ENCODE assay signal across 2 cellular contexts in the genomic region with DNA sequence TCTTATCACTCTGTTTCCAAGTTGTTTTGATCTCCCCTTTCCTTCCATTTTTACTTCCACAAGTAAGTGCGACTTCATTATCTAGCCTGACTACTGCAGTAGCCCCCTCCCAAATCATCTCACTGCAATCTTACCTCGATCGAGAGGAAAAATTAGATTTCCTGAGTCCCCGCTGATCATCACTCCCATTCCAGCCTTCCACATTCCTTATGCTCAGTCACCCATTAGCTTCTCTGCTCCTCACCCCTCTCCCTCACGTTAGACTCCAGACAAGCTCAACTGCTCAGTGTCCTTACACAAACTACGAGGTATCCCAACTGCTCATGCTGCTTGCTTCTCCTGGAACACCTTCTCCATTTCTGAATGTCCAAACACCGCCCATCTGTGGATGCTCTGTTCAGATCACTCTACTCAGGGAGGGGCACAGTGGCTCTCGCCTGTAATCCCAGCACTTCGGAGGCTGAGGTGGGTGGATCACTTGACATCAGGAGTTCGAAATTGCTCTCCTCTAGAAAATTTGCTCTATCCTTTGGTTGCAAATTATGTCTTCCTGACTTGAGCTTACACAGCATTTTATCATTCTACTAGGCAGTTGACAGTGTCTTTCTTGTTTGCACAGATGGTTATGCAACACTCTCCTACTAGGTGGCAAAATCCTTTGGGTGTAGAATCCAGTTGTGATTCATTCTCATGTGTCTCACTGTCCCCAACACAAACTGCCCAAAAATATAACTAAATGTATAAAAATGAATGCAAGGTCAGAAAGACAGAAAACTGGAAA.
TF ChIP-seq lines count a peak whose summit lies in the region.

No MANE protein-coding gene starts in this region.

TF ChIP-seq in liver, 16 proteins besides CTCF, POLR2A, EP300 and RAD21 (continued from another document):
- TF ChIP-seq FOXA1 (IDR thresholded peaks at IDR 0.05) = peak; percentile 67
- peak; percentile 21 to 41 for TF ChIP-seq HNF4A (conservative IDR thresholded peaks at IDR 0.05)
- TF ChIP-seq JUND (IDR thresholded peaks at IDR 0.05) = peak in 1 of 2 donors; percentile 44
- peak; percentile 66 for TF ChIP-seq FOXA2 (IDR thresholded peaks at IDR 0.05)

TF ChIP-seq in SK-N-SH, 30 proteins besides CTCF, POLR2A, EP300 and RAD21 (continued from another document):
- TF ChIP-seq FOXJ3 (CRISPR knock-in tag; IDR thresholded peaks at IDR 0.05) (no peak), RCOR1 (IDR thresholded peaks at IDR 0.05; ENCODE audit: low read length) (no peak), NRF1 (IDR thresholded peaks at IDR 0.05; ENCODE audit: low read depth, low read length) (no peak), JUND (IDR thresholded peaks at IDR 0.05) (no peak), RFX5 (IDR thresholded peaks at IDR 0.05; ENCODE audit: low read length) (no peak), FOXM1 (IDR thresholded peaks at IDR 0.05; ENCODE audit: low read depth) (no peak), TAF1 (IDR thresholded peaks at IDR 0.05; ENCODE audit: borderline replicate concordance, low read depth, low read length) (no peak), ELF1 (IDR thresholded peaks at IDR 0.05) (no peak), EZH2phosphoT487 (IDR thresholded peaks at IDR 0.05; ENCODE audit: borderline replicate concordance, low read depth) (no peak), TCF12 (IDR thresholded peaks at IDR 0.05) (no peak), SMC3 (IDR thresholded peaks at IDR 0.05; ENCODE audit: low read depth, low read length) (no peak)
- TF ChIP-seq, protein P1, sequence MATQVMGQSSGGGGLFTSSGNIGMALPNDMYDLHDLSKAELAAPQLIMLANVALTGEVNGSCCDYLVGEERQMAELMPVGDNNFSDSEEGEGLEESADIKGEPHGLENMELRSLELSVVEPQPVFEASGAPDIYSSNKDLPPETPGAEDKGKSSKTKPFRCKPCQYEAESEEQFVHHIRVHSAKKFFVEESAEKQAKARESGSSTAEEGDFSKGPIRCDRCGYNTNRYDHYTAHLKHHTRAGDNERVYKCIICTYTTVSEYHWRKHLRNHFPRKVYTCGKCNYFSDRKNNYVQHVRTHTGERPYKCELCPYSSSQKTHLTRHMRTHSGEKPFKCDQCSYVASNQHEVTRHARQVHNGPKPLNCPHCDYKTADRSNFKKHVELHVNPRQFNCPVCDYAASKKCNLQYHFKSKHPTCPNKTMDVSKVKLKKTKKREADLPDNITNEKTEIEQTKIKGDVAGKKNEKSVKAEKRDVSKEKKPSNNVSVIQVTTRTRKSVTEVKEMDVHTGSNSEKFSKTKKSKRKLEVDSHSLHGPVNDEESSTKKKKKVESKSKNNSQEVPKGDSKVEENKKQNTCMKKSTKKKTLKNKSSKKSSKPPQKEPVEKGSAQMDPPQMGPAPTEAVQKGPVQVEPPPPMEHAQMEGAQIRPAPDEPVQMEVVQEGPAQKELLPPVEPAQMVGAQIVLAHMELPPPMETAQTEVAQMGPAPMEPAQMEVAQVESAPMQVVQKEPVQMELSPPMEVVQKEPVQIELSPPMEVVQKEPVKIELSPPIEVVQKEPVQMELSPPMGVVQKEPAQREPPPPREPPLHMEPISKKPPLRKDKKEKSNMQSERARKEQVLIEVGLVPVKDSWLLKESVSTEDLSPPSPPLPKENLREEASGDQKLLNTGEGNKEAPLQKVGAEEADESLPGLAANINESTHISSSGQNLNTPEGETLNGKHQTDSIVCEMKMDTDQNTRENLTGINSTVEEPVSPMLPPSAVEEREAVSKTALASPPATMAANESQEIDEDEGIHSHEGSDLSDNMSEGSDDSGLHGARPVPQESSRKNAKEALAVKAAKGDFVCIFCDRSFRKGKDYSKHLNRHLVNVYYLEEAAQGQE (IDR thresholded peaks at IDR 0.05; ENCODE audit: low read depth, low read length) = no peak
- TF ChIP-seq, protein P2, sequence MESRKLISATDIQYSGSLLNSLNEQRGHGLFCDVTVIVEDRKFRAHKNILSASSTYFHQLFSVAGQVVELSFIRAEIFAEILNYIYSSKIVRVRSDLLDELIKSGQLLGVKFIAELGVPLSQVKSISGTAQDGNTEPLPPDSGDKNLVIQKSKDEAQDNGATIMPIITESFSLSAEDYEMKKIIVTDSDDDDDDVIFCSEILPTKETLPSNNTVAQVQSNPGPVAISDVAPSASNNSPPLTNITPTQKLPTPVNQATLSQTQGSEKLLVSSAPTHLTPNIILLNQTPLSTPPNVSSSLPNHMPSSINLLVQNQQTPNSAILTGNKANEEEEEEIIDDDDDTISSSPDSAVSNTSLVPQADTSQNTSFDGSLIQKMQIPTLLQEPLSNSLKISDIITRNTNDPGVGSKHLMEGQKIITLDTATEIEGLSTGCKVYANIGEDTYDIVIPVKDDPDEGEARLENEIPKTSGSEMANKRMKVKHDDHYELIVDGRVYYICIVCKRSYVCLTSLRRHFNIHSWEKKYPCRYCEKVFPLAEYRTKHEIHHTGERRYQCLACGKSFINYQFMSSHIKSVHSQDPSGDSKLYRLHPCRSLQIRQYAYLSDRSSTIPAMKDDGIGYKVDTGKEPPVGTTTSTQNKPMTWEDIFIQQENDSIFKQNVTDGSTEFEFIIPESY (IDR thresholded peaks at IDR 0.05; ENCODE audit: borderline replicate concordance, low read depth) = no peak
- TF ChIP-seq, protein P3, sequence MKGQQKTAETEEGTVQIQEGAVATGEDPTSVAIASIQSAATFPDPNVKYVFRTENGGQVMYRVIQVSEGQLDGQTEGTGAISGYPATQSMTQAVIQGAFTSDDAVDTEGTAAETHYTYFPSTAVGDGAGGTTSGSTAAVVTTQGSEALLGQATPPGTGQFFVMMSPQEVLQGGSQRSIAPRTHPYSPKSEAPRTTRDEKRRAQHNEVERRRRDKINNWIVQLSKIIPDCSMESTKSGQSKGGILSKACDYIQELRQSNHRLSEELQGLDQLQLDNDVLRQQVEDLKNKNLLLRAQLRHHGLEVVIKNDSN (IDR thresholded peaks at IDR 0.05; ENCODE audit: borderline replicate concordance, low read depth) = no peak
- TF ChIP-seq, protein P4, sequence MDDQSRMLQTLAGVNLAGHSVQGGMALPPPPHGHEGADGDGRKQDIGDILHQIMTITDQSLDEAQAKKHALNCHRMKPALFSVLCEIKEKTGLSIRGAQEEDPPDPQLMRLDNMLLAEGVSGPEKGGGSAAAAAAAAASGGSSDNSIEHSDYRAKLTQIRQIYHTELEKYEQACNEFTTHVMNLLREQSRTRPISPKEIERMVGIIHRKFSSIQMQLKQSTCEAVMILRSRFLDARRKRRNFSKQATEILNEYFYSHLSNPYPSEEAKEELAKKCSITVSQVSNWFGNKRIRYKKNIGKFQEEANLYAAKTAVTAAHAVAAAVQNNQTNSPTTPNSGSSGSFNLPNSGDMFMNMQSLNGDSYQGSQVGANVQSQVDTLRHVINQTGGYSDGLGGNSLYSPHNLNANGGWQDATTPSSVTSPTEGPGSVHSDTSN (IDR thresholded peaks at IDR 0.05) = no peak
- TF ChIP-seq, protein P5, sequence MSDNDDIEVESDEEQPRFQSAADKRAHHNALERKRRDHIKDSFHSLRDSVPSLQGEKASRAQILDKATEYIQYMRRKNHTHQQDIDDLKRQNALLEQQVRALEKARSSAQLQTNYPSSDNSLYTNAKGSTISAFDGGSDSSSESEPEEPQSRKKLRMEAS (IDR thresholded peaks at IDR 0.05; ENCODE audit: low read depth) = no peak
TF ChIP-seq in SK-N-SH: peak in this region for 0.
